17 cellular contexts compared by ENCODE assay signal in genomic region chr1:62395291-62395690, GRCh38. TPM values are rescaled to one million over a fixed set of nuclear protein-coding genes. Genes with fewer than 3 reads are reported as not detected.
A peak's percentile ranks its signal among the peaks of the same experiment; 100 is the strongest.
DNase-seq lines count a peak whose midpoint lies in the region; ATAC-seq, FAIRE-seq and TF ChIP-seq lines count a peak whose summit lies in the region.
"Had no signal": no experiment of that assay in that cellular context is flagged by ENCODE, and none has a peak within 500 bp of the region (broad histone marks: within the 10 kb centered on the region; RNA-seq: fewer than 3 reads in every experiment).

No MANE protein-coding gene starts in this region.

- no peak overlapping the region for H3K14ac ChIP-seq in trophoblast cell (ENCODE audit: low read length)

- no peak for TF ChIP-seq POLR2A in HepG2 (IDR thresholded peaks at IDR 0.05; ENCODE audit: insufficient read depth in 1 of 2, low read depth in 2 of 2, low read length in 2 of 2)
- no peak for TF ChIP-seq POLR2A in tibial nerve (IDR thresholded peaks at IDR 0.05)

- no peak overlapping the region for H2BK120ac ChIP-seq in trophoblast cell (ENCODE audit: insufficient read depth, low read length, poor library complexity)

- H3K9ac ChIP-seq in HepG2 (ENCODE audit: insufficient read depth, low read depth, low read length): no peak overlapping the region
- no peak overlapping the region for H3K9ac ChIP-seq in trophoblast cell (ENCODE audit: low read length)
- H3K9ac ChIP-seq: GM23248 had no signal

- H3K18ac ChIP-seq in trophoblast cell (ENCODE audit: low read length): no peak overlapping the region

- no peak for FAIRE-seq in HepG2 (lab: Jason Lieb, UNC)
- FAIRE-seq in pancreas (lab: Jason Lieb, UNC): no peak

- no peak overlapping the region for H4K12ac ChIP-seq in trophoblast cell (ENCODE audit: low read depth, low read length)

- no peak overlapping the region for H2AK5ac ChIP-seq in trophoblast cell (ENCODE audit: low read length)

- H3K4me2 ChIP-seq in HepG2 (ENCODE audit: low read depth, low read length) (no peak overlapping the region), trophoblast cell (ENCODE audit: low read length) (no peak overlapping the region)

- H3K79me1 ChIP-seq in trophoblast cell (ENCODE audit: low read length): no peaks in the 10 kb centered on the region

- WGBS in HepG2 (ENCODE audit: low lambda C conversion rate): 53% methylated on average over 4 of the region's 4 CpGs
- no CpG with 5 or more reads among the region's 4 CpGs for WGBS in trophoblast cell (ENCODE audit: extremely low coverage, insufficient coverage, insufficient read length)
- 32 to 34% methylated on average over 4 of the region's 4 CpGs for WGBS in tibial nerve, 2 donors
- WGBS in pancreas, 2 donors: 85 to 90% methylated on average over 4 of the region's 4 CpGs

- no peak overlapping the region for H3K4ac ChIP-seq in trophoblast cell (ENCODE audit: low read depth, low read length)

- H3K36me3 ChIP-seq in HepG2 (replicated peaks in 1 of 2; ENCODE audit: control insufficient read depth in 1 of 2, insufficient read depth in 2 of 2, low read length in 2 of 2) (no peaks in the 10 kb centered on the region), trophoblast cell (ENCODE audit: control insufficient read depth in 1 of 2, insufficient read depth in 2 of 2, low read length in 2 of 2) (no peaks in the 10 kb centered on the region), tibial nerve (no peaks in the 10 kb centered on the region), pancreas (no peaks in the 10 kb centered on the region)

- no peaks in the 10 kb centered on the region for H3K27me3 ChIP-seq in HepG2 (ENCODE audit: control insufficient read depth in 1 of 2, insufficient read depth in 2 of 2, low read length in 2 of 2)
- H3K27me3 ChIP-seq in trophoblast cell (ENCODE audit: insufficient read depth, low read length): no peaks in the 10 kb centered on the region
- no peaks in the 10 kb centered on the region for H3K27me3 ChIP-seq in tibial nerve
- H3K27me3 ChIP-seq in pancreas: no peaks in the 10 kb centered on the region

- no peak for ATAC-seq in HepG2
- ATAC-seq in GM18907 (IDR thresholded peaks at IDR 0.05; ENCODE audit: unreplicated experiment): no peak
- ATAC-seq in activated CD4-positive, CD25-positive, alpha-beta regulatory T cell treated with anti-CD3 and anti-CD28 coated beads, Interleukin-2, amount 50 U/mL, for 24 hours: no peak
- no peak for ATAC-seq in pancreas

- H3K4me3 ChIP-seq in HepG2 (replicated peaks in 1 of 3; ENCODE audit: insufficient read depth in 1 of 3, low read depth in 2 of 3, low read length in 3 of 3) (no peak overlapping the region), trophoblast cell (ENCODE audit: low read depth, low read length) (no peak overlapping the region), tibial nerve (no peak overlapping the region), pancreas (no peak overlapping the region)
- H3K4me3 ChIP-seq: GM23248 had no signal

- TF ChIP-seq CTCF in HepG2 (CRISPR knock-in tag; IDR thresholded peaks at IDR 0.05) (no peak), tibial nerve (IDR thresholded peaks at IDR 0.05) (no peak), pancreas (IDR thresholded peaks at IDR 0.05) (no peak)

- no peak overlapping the region for H4K8ac ChIP-seq in trophoblast cell (ENCODE audit: low read depth, low read length)

- no peak overlapping the region for H2BK5ac ChIP-seq in trophoblast cell (ENCODE audit: low read depth, low read length, poor library complexity)

- intact Hi-C loops in HepG2 (cut with micrococcal nuclease; ENCODE audit: unreplicated experiment): no loop called here
- intact Hi-C loops in pancreas (cut with DNase I): no loop called here

- H4K20me1 ChIP-seq in HepG2 (ENCODE audit: insufficient read depth, low read length): no peaks in the 10 kb centered on the region

- no peak for TF ChIP-seq RAD21 in HepG2 (CRISPR knock-in tag; IDR thresholded peaks at IDR 0.05)

- in situ Hi-C loops in HepG2 (cut with HindIII; ENCODE audit: extremely low pct_ligation_motif_present, low pct_unique_long_range_greater_than_20kb): no loop called here

- CTCF ChIA-PET in HepG2 (lab: Yijun Ruan, JAX; ENCODE audit: low intra/inter-chr PET ratio, low total read pairs): no interaction called here

- H2BK12ac ChIP-seq in trophoblast cell (ENCODE audit: low read length): peak overlapping the region; percentile 20

- peak in 48 of 61 donors; percentile 7 to 76 (median 39) for DNase-seq in caudate nucleus (lab: John Stamatoyannopoulos, UW)
- no peak for DNase-seq in HepG2 (ENCODE audit: low spot score)
- no peak for DNase-seq in trophoblast cell
- peak in 1 of 2 donors; percentile 19 for DNase-seq in tibial nerve (ENCODE audit: low spot score in 2 of 2)
- no peak for DNase-seq in HK-2 (ENCODE audit: unreplicated experiment)
- no peak for DNase-seq in pancreas
- DNase-seq: CD4-positive, alpha-beta T cell; GM23248; HCEC 1CT; NCI-H1930; NCI-H2171; NCI-H446 treated with DMSO at 0.1 percent for 48 hours; OCI-M1; RPMI8226; SIG-M5 had no signal

- H3K4me1 ChIP-seq in HepG2 (ENCODE audit: insufficient read depth, low read length): peaks cover 51% of the 10 kb centered on the region
- peaks cover 0 to 2% of the 10 kb centered on the region in 2 experiments for H3K4me1 ChIP-seq in trophoblast cell (ENCODE audit: control insufficient read depth in 1 of 2, insufficient read depth in 2 of 2, low read length in 2 of 2)
- H3K4me1 ChIP-seq in tibial nerve: peaks cover 0 to 43% (median 0%) of the 10 kb centered on the region in 4 donors
- no peaks in the 10 kb centered on the region for H3K4me1 ChIP-seq in pancreas

- BruUV-seq in HepG2 (replicated peaks; lab: Mats Ljungman, UMichigan): no TSS peak

- no peak for TF ChIP-seq EP300 in HepG2 (IDR thresholded peaks at IDR 0.05; ENCODE audit: low read depth in 2 of 2, low read length in 2 of 2)
- no peak for TF ChIP-seq EP300 in HepG2 (CRISPR knock-in tag; IDR thresholded peaks at IDR 0.05; ENCODE audit: borderline replicate concordance)
- TF ChIP-seq EP300 in tibial nerve (IDR thresholded peaks at IDR 0.05): peak; percentile 15 to 63

- H3K27ac ChIP-seq in caudate nucleus (ENCODE audit: low read depth, low read length) (peak overlapping the region; percentile 48), HepG2 (ENCODE audit: extremely low read length, insufficient read depth, low read length) (no peak overlapping the region), trophoblast cell (ENCODE audit: low read depth, low read length) (no peak overlapping the region), tibial nerve (peak overlapping the region in 2 of 4 donors; percentile 64 to 71), pancreas (no peak overlapping the region)
- H3K27ac ChIP-seq: GM23248 had no signal

- H4K91ac ChIP-seq in trophoblast cell (ENCODE audit: low read depth, low read length): no peak overlapping the region

- POLR2A ChIA-PET in HepG2 (lab: Yijun Ruan, JAX): no interaction called here

- H3K79me2 ChIP-seq in HepG2 (ENCODE audit: insufficient read depth, low read length) (no peaks in the 10 kb centered on the region), trophoblast cell (ENCODE audit: control insufficient read depth, insufficient read depth, low read length, poor library complexity) (no peaks in the 10 kb centered on the region)

- H2AFZ ChIP-seq in HepG2 (ENCODE audit: low read length) (peak overlapping the region; percentile 19), trophoblast cell (ENCODE audit: insufficient read depth, low read length, poor library complexity) (no peak overlapping the region)
- H2AFZ ChIP-seq: GM23248 had no signal

- H3K9me3 ChIP-seq in HepG2 (ENCODE audit: low read length) (no peaks in the 10 kb centered on the region), trophoblast cell (ENCODE audit: insufficient read depth, low read depth, low read length) (no peaks in the 10 kb centered on the region), tibial nerve (no peaks in the 10 kb centered on the region), pancreas (no peaks in the 10 kb centered on the region)

- H3K23ac ChIP-seq in trophoblast cell (ENCODE audit: low read length): no peak overlapping the region

TF ChIP-seq in HepG2, 621 proteins besides CTCF, POLR2A, EP300 and RAD21:
- TF ChIP-seq, protein P1, sequence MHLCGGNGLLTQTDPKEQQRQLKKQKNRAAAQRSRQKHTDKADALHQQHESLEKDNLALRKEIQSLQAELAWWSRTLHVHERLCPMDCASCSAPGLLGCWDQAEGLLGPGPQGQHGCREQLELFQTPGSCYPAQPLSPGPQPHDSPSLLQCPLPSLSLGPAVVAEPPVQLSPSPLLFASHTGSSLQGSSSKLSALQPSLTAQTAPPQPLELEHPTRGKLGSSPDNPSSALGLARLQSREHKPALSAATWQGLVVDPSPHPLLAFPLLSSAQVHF (CRISPR knock-in tag; IDR thresholded peaks at IDR 0.05): no peak
- no peak for TF ChIP-seq ZNF263 (CRISPR knock-in tag; IDR thresholded peaks at IDR 0.05)

RNA-seq across cellular contexts. Expression of gene USP1, which starts 41.6 kb away (rescaled TPM):
- total RNA-seq in HepG2 (2016; rRNA removed; fragmentation: Illumina TruSeq; extraction: Trizol) (64.6 and 91.7 TPM in 2 replicates), tibial nerve (10 to 100 TPM; 25.8 to 38.3 (median 30.7) TPM), pancreas (10 to 100 TPM in 4 of 6 donors, 1 to 10 TPM in 2; 7.2 to 12.8 (median 10.5) TPM)
- total RNA-seq in HepG2 (2016; cell fraction: cytosol; rRNA removed; fragmentation: Illumina TruSeq; extraction: Trizol; ENCODE audit: low read depth): 14.4 and 16.9 TPM in 2 replicates
- total RNA-seq in HepG2 (2016; cell fraction: insoluble cytoplasmic fraction; rRNA removed; fragmentation: Illumina TruSeq; extraction: Trizol): 66.6 and 87.1 TPM in 2 replicates
- total RNA-seq in HepG2 (2016; cell fraction: membrane; rRNA removed; fragmentation: Illumina TruSeq; extraction: Trizol): 39.3 and 41.3 TPM in 2 replicates
- 45.6 and 46.4 TPM in 2 replicates for total RNA-seq in HepG2 (2016; cell fraction: nucleus; rRNA removed; fragmentation: Illumina TruSeq; extraction: Trizol)
- polyA plus RNA-seq in HepG2 (2011; rRNA removed) (5.8 and 9.0 TPM in 2 replicates), pancreas (10 to 100 TPM in 1 of 2 donors, 1 to 10 TPM in 1; 3.6 to 10.4 TPM)
- polyA plus RNA-seq in HepG2 (2011; cell fraction: cytosol; rRNA removed): 3.6 and 5.1 TPM in 2 replicates
- polyA plus RNA-seq in HepG2 (2011; cell fraction: nucleus; rRNA removed): 4.0 and 4.1 TPM in 2 replicates
- polyA plus RNA-seq in HepG2 (2012): 21.2 and 27.7 TPM in 2 replicates
- polyA plus RNA-seq in HepG2 (2016; cell fraction: cytosol; fragmentation: Illumina TruSeq; extraction: Trizol; ENCODE audit: low read depth): 4.1 and 4.8 TPM in 2 replicates
- polyA plus RNA-seq in HepG2 (2016; cell fraction: insoluble cytoplasmic fraction; fragmentation: Illumina TruSeq; extraction: Trizol; ENCODE audit: low read depth): 73.4 and 75.3 TPM in 2 replicates
- polyA plus RNA-seq in HepG2 (2016; cell fraction: membrane; fragmentation: Illumina TruSeq; extraction: Trizol; ENCODE audit: low read depth): 17.2 and 18.4 TPM in 2 replicates
- polyA plus RNA-seq in HepG2 (2016; cell fraction: nucleus; fragmentation: Illumina TruSeq; extraction: Trizol; ENCODE audit: insufficient read depth, low read depth): 51.3 and 52.0 TPM in 2 replicates
- 2.3 and 6.8 TPM in 2 replicates for polyA minus RNA-seq in HepG2 (2011; rRNA and poly(A)+ RNA removed; ENCODE audit: low replicate concordance)
- 11.4 and 14.2 TPM in 2 replicates for polyA minus RNA-seq in HepG2 (2011; cell fraction: cytosol; rRNA and poly(A)+ RNA removed)
- polyA minus RNA-seq in HepG2 (2011; cell fraction: nucleus; rRNA and poly(A)+ RNA removed): 13.3 and 14.3 TPM in 2 replicates
- polyA plus RNA-seq in trophoblast cell (2013): 24.4 and 24.9 TPM in 2 replicates

Comparison
In these comparisons a context has a peak if more than half of its experiments do, and no peak if none do; other contexts are left out.
1. DNase-seq: peak in caudate nucleus (48 of 61); none in HepG2 (single experiment), trophoblast cell (0 of 2), HK-2 (single experiment) and pancreas (0 of 6).